Comparison of ENCODE assay signal across 30 cellular contexts in the genomic region with DNA sequence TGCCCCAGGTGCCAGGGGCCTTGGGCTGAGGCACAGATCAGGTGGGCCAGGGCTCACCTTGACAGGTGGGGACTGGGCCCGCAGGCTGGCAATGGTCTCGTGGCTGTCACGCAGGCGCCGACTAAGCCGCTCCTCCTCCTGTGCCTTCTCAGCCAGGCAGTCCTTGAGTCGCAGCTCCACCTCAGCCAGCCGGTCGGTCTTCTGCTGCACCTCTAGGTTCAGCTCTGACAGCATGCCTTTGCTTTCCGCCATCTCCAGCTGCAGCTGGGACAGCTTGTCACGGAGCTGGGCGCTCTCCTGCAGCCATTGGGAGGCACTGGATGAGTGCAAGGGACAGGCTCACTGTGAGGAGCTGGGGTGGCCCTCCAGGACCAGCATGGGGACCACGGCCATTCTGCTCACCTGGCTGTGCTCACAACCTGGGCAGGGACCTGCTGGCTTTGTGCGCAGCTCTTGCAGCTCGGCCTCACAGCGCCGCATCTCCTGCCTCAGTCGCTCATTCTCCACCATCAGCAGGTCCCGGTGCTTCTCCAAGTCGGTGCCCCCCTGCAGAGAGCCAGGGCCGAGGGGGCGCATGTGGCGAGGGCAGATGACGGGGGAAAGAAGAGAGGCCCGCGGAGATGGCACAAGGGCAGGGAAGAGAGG. TPM values are rescaled to one million over a fixed set of nuclear protein-coding genes. Genes with fewer than 3 reads are reported as not detected.
"Had no signal": no experiment of that assay in that cellular context is flagged by ENCODE, and none has a peak within 500 bp of the region (broad histone marks: within the 10 kb centered on the region; RNA-seq: fewer than 3 reads in every experiment).

No MANE protein-coding gene starts in this region.

- H3K27me3 Mint-ChIP-seq: activated CD4-positive, alpha-beta T cell treated with anti-CD3 and anti-CD28 coated beads, Interleukin-2, amount 10 ng/mL, durations not matched to agents 24 days and 14 days; activated CD8-positive, alpha-beta T cell treated with anti-CD3 and anti-CD28 coated beads for 36 hours; activated naive CD4-positive, alpha-beta T cell treated with anti-CD3 and anti-CD28 coated beads, Interleukin-2, amount 50 U/mL, for 24 hours; activated naive CD8-positive, alpha-beta T cell treated with anti-CD3 and anti-CD28 coated beads, Interleukin-2, amount 10 ng/mL, durations not matched to agents 7 days and 5 days; activated T-cell treated with anti-CD3 and anti-CD28 coated beads, Interleukin-2, amount 50 U/mL, for 24 hours; central memory CD8-positive, alpha-beta T cell had no signal

- FAIRE-seq: RCC 7860 had no signal

- H3K4me3 Mint-ChIP-seq: activated CD4-positive, alpha-beta T cell treated with anti-CD3 and anti-CD28 coated beads, Interleukin-2, amount 10 ng/mL, durations not matched to agents 24 days and 14 days; activated CD8-positive, alpha-beta T cell treated with anti-CD3 and anti-CD28 coated beads for 36 hours; activated naive CD4-positive, alpha-beta T cell treated with anti-CD3 and anti-CD28 coated beads, Interleukin-2, amount 50 U/mL, for 24 hours; activated naive CD8-positive, alpha-beta T cell treated with anti-CD3 and anti-CD28 coated beads, Interleukin-2, amount 10 ng/mL, durations not matched to agents 7 days and 5 days; activated T-cell treated with anti-CD3 and anti-CD28 coated beads, Interleukin-2, amount 50 U/mL, for 24 hours; central memory CD8-positive, alpha-beta T cell had no signal

- H3K4me2 ChIP-seq: PC-9 had no signal

- H3K9me3 ChIP-seq: ascending aorta, SJCRH30 had no signal

- H2AFZ ChIP-seq: PC-9 had no signal

- H3K36me3 Mint-ChIP-seq: activated naive CD4-positive, alpha-beta T cell treated with anti-CD3 and anti-CD28 coated beads, Interleukin-2, amount 50 U/mL, for 24 hours; activated naive CD8-positive, alpha-beta T cell treated with anti-CD3 and anti-CD28 coated beads, Interleukin-2, amount 10 ng/mL, durations not matched to agents 7 days and 5 days had no signal

- DNase-seq: activated CD4-positive, alpha-beta T cell treated with anti-CD3 and anti-CD28 coated beads, Interleukin-2, amount 10 ng/mL, durations not matched to agents 24 days and 14 days; activated CD4-positive, alpha-beta T cell treated with anti-CD3 and anti-CD28 coated beads, Interleukin-2, amount 50 U/mL, for 4 hours; activated CD8-positive, alpha-beta T cell treated with anti-CD3 and anti-CD28 coated beads for 36 hours; activated gamma-delta T cell; activated naive CD4-positive, alpha-beta T cell treated with Interleukin-2 at 50 U/mL for 16 hours; activated naive CD8-positive, alpha-beta T cell treated with anti-CD3 and anti-CD28 coated beads, Interleukin-2, amount 10 ng/mL, durations not matched to agents 7 days and 5 days; activated T-cell treated with anti-CD3 and anti-CD28 coated beads, Interleukin-2, amount 50 U/mL, for 24 hours; amygdala; NCI-H1092 treated with DMSO at 0.1 percent for 48 hours; NCI-H146; NCI-H2029 treated with DMSO at 0.1 percent for 48 hours; NCI-H2107; NCI-H2171; NCI-H2227 treated with DMSO at 0.1 percent for 48 hours; NCI-H446; NCI-H524; NK-92 treated with Interleukin-12 subunit alpha and Interleukin-12 subunit beta, amount 100 ng/mL, for 24 hours; PC-9; SJCRH30; T1000; WERI-Rb-1 had no signal

- H3K36me3 ChIP-seq: SJCRH30, WERI-Rb-1 had no signal

- H3K4me1 ChIP-seq: ascending aorta had no signal

- ATAC-seq: activated CD8-positive, alpha-beta T cell treated with anti-CD3 and anti-CD28 coated beads for 36 hours had no signal

- H3K4me1 Mint-ChIP-seq: activated CD4-positive, alpha-beta T cell treated with anti-CD3 and anti-CD28 coated beads, Interleukin-2, amount 10 ng/mL, durations not matched to agents 24 days and 14 days; activated naive CD4-positive, alpha-beta T cell treated with anti-CD3 and anti-CD28 coated beads, Interleukin-2, amount 50 U/mL, for 24 hours; activated naive CD8-positive, alpha-beta T cell treated with anti-CD3 and anti-CD28 coated beads, Interleukin-2, amount 10 ng/mL, durations not matched to agents 7 days and 5 days; central memory CD8-positive, alpha-beta T cell had no signal

- H3K27me3 ChIP-seq: ascending aorta, cardiac muscle cell, SJCRH30 had no signal

- H3K27ac Mint-ChIP-seq: activated CD4-positive, alpha-beta T cell treated with anti-CD3 and anti-CD28 coated beads, Interleukin-2, amount 10 ng/mL, durations not matched to agents 24 days and 14 days; activated CD8-positive, alpha-beta T cell treated with anti-CD3 and anti-CD28 coated beads for 36 hours; activated naive CD4-positive, alpha-beta T cell treated with anti-CD3 and anti-CD28 coated beads, Interleukin-2, amount 50 U/mL, for 24 hours; activated naive CD8-positive, alpha-beta T cell treated with anti-CD3 and anti-CD28 coated beads, Interleukin-2, amount 10 ng/mL, durations not matched to agents 7 days and 5 days; activated T-cell treated with anti-CD3 and anti-CD28 coated beads, Interleukin-2, amount 50 U/mL, for 24 hours; activated T-helper 2 cell treated with anti-CD3 and anti-CD28 coated beads, Interferon-gamma antibody, Interleukin-2, Interleukin-4, amounts not matched to agents 10 μg/mL and 5 μg/mL and 100 μg/mL, durations not matched to agents 14 hours and 24 hours and 36 hours had no signal

- H3K9me3 Mint-ChIP-seq: activated CD4-positive, alpha-beta T cell treated with anti-CD3 and anti-CD28 coated beads, Interleukin-2, amount 10 ng/mL, durations not matched to agents 24 days and 14 days; activated CD8-positive, alpha-beta T cell treated with anti-CD3 and anti-CD28 coated beads for 36 hours; activated naive CD4-positive, alpha-beta T cell treated with anti-CD3 and anti-CD28 coated beads, Interleukin-2, amount 50 U/mL, for 24 hours; activated naive CD8-positive, alpha-beta T cell treated with anti-CD3 and anti-CD28 coated beads, Interleukin-2, amount 10 ng/mL, durations not matched to agents 7 days and 5 days; activated T-cell treated with anti-CD3 and anti-CD28 coated beads, Interleukin-2, amount 50 U/mL, for 24 hours; activated T-helper 2 cell treated with anti-CD3 and anti-CD28 coated beads, Interferon-gamma antibody, Interleukin-2, Interleukin-4, amounts not matched to agents 10 μg/mL and 5 μg/mL and 100 μg/mL, durations not matched to agents 14 hours and 24 hours and 36 hours; central memory CD8-positive, alpha-beta T cell had no signal

- H3K27ac ChIP-seq: ascending aorta, cardiac muscle cell, PC-9, SJCRH30, SK-N-MC, WERI-Rb-1 had no signal

- H3K4me3 ChIP-seq: ascending aorta, cardiac muscle cell, PC-9, SJCRH30, SK-N-MC had no signal

RNA-seq across cellular contexts. Expression of gene KIFC3, which starts 31.0 kb away (rescaled TPM):
- total RNA-seq: T-helper 1 cell treated with Interleukin-12 subunit alpha and Interleukin-12 subunit beta and Interleukin-4 antibody, amounts not matched to agents 30 ng/mL and 1 ng/mL, for 36 hours; T-helper 2 cell treated with Interferon-gamma antibody and Interleukin-4, amounts not matched to agents 100 ng/mL and 5 ng/mL, for 36 hours had no signal
